ENCODE assay signal across 9 cellular contexts in the genomic region with DNA sequence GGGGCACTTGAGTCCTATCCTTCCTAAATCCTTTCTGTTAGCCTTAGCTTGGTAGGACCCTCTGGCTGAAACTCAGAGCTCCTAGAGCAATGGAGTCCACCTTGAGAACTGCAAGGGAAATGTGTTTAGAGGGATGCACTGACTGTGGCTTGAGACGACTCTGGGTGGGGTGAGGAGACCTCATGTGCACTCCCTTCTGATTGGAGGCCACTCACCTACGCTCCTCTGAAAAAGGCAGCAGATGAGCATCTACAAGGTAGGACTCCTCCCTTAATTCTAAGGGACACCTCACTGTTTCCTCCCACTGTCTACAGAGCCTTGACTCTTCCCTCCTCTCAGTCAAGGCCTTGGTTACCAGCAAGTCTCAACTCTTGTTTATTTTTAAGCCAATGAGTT. TPM values are rescaled to one million over a fixed set of nuclear protein-coding genes. Genes with fewer than 3 reads are reported as not detected.
DNase-seq lines count a peak whose midpoint lies in the region; ATAC-seq, FAIRE-seq and TF ChIP-seq lines count a peak whose summit lies in the region.
"Had no signal": no experiment of that assay in that cellular context is flagged by ENCODE, and none has a peak within 500 bp of the region (broad histone marks: within the 10 kb centered on the region; RNA-seq: fewer than 3 reads in every experiment).

No MANE protein-coding gene starts in this region.

- H3K9ac ChIP-seq in GM12878 (ENCODE audit: control insufficient read depth, insufficient read depth, low read length): no peak overlapping the region

- peaks cover 23% of the 10 kb centered on the region for H3K4me1 ChIP-seq in GM12878 (ENCODE audit: control insufficient read depth, insufficient read depth, low read length)
- peaks cover 76% of the 10 kb centered on the region for H3K4me1 ChIP-seq in vagina

- H2AFZ ChIP-seq in GM12878 (ENCODE audit: control insufficient read depth, low read depth, low read length): no peak overlapping the region

- H3K4me2 ChIP-seq in GM12878 (ENCODE audit: control insufficient read depth, insufficient read depth): peak overlapping the region; percentile 89; the same call in 1 of the 2 replicates

- no peak for DNase-seq in activated naive CD4-positive, alpha-beta T cell treated with anti-CD3 and anti-CD28 coated beads, Interleukin-2, amount 50 U/mL, for 16 hours
- DNase-seq in GM12878 (ENCODE audit: low read depth, low spot score) (no peak), mesothelial cell of epicardium (ENCODE audit: low spot score in 2 of 2, unreplicated experiment in 2 of 2) (no peak), vagina (ENCODE audit: extremely low spot score in 2 of 2) (no peak), foreskin melanocyte (no peak)

- H3K4me3 ChIP-seq in GM12878 (no peak overlapping the region), vagina (peak overlapping the region; percentile 64 to 71)

- no TSS peak for BruUV-seq in GM12878 (replicated peaks; lab: Mats Ljungman, UMichigan)

- FAIRE-seq in GM12878 (lab: Jason Lieb, UNC): no peak

- H3K79me2 ChIP-seq in GM12878 (ENCODE audit: control insufficient read depth, insufficient read depth, low read length): peaks cover 11% of the 10 kb centered on the region

- no peaks in the 10 kb centered on the region for H3K27me3 Mint-ChIP-seq in activated naive CD4-positive, alpha-beta T cell treated with anti-CD3 and anti-CD28 coated beads, Interleukin-2, amount 50 U/mL, for 24 hours
- no peaks in the 10 kb centered on the region for H3K27me3 Mint-ChIP-seq in mesothelial cell of epicardium (ENCODE audit: low read depth)

- 72% methylated on average over 2 of the region's 2 CpGs for WGBS in GM12878 (ENCODE audit: insufficient coverage, insufficient replicate concordance, low lambda C conversion rate, missing lambda C conversion rate)

- intact Hi-C loops in GM12878 (cut with micrococcal nuclease; ENCODE audit: unreplicated experiment): no loop called here
- intact Hi-C loops in vagina (cut with DNase I): no loop called here

- no peaks in the 10 kb centered on the region for H3K9me3 Mint-ChIP-seq in activated naive CD4-positive, alpha-beta T cell treated with anti-CD3 and anti-CD28 coated beads, Interleukin-2, amount 50 U/mL, for 24 hours
- H3K9me3 Mint-ChIP-seq in mesothelial cell of epicardium: no peaks in the 10 kb centered on the region

- ATAC-seq in GM12878 (no peak), HG03045 (IDR thresholded peaks at IDR 0.05; ENCODE audit: unreplicated experiment) (no peak), GM18909 (IDR thresholded peaks at IDR 0.05; ENCODE audit: poor library complexity, unreplicated experiment) (no peak)

- H4K20me1 ChIP-seq in GM12878 (ENCODE audit: control insufficient read depth, insufficient read depth): no peaks in the 10 kb centered on the region

- SMC1A ChIA-PET in GM12878 (lab: Charles Lee; ENCODE audit: uncharacterized antibody, unreplicated experiment): interaction anchor here (1.3 to 2.6 kb wide), 3 partner anchors 11 to 177 kb away, joined by 3 to 11 read pairs (median 5); partner anchors contain the start of gene AAAS

- TF ChIP-seq RAD21 in GM12878 (IDR thresholded peaks at IDR 0.05; ENCODE audit: insufficient read depth, low read depth, low read length): no peak

- peak overlapping the region; percentile 91 for H3K4me3 Mint-ChIP-seq in activated naive CD4-positive, alpha-beta T cell treated with anti-CD3 and anti-CD28 coated beads, Interleukin-2, amount 50 U/mL, for 24 hours
- peak overlapping the region; percentile 83 for H3K4me3 Mint-ChIP-seq in mesothelial cell of epicardium

- H3K9me3 ChIP-seq in GM12878 (replicated peaks; ENCODE audit: control insufficient read depth, insufficient read depth, low read length) (no peaks in the 10 kb centered on the region), vagina (no peaks in the 10 kb centered on the region)

- CTCF ChIA-PET in GM12878 (lab: Yijun Ruan, JAX): interaction anchor here (0.8 to 1.7 kb wide), 3 partner anchors 11 to 146 kb away, joined by 3 to 5 read pairs (median 3); no protein-coding TSS in a partner anchor

- no peaks in the 10 kb centered on the region for H3K36me3 ChIP-seq in GM12878 (ENCODE audit: control insufficient read depth in 2 of 2, insufficient read depth in 2 of 2, low read length in 1 of 2)
- H3K36me3 ChIP-seq in vagina: no peaks in the 10 kb centered on the region

- peaks cover 54% of the 10 kb centered on the region for H3K4me1 Mint-ChIP-seq in activated naive CD4-positive, alpha-beta T cell treated with anti-CD3 and anti-CD28 coated beads, Interleukin-2, amount 50 U/mL, for 24 hours
- H3K4me1 Mint-ChIP-seq in mesothelial cell of epicardium: peaks cover 57% of the 10 kb centered on the region

- no peak for TF ChIP-seq POLR2A in GM12878 (IDR thresholded peaks at IDR 0.05; ENCODE audit: low read depth, low read length)
- no peak for TF ChIP-seq POLR2A in vagina (IDR thresholded peaks at IDR 0.05)

- POLR2A ChIA-PET in GM12878 (lab: Charles Lee): interaction anchor here (0.6 to 1.0 kb wide), 7 partner anchors 23 to 270 kb away, joined by 3 to 7 read pairs (median 3); partner anchors contain the start of gene PRR13

- H3K36me3 Mint-ChIP-seq in activated naive CD4-positive, alpha-beta T cell treated with anti-CD3 and anti-CD28 coated beads, Interleukin-2, amount 50 U/mL, for 24 hours: no peaks in the 10 kb centered on the region
- no peaks in the 10 kb centered on the region for H3K36me3 Mint-ChIP-seq in mesothelial cell of epicardium

- H3K27ac Mint-ChIP-seq in activated naive CD4-positive, alpha-beta T cell treated with anti-CD3 and anti-CD28 coated beads, Interleukin-2, amount 50 U/mL, for 24 hours: peak overlapping the region; percentile 84
- no peak overlapping the region for H3K27ac Mint-ChIP-seq in mesothelial cell of epicardium

- TF ChIP-seq CTCF in GM12878 (IDR thresholded peaks at IDR 0.05 in 2 of 3, conservative IDR thresholded peaks at IDR 0.05 in 1 of 3; ENCODE audit: control insufficient read depth in 2 of 3, extremely low read depth in 1 of 3, insufficient read depth in 1 of 3, low read depth in 3 of 3, low read length in 3 of 3) (no peak), mesothelial cell of epicardium (IDR thresholded peaks at IDR 0.05; ENCODE audit: unreplicated experiment) (no peak), vagina (IDR thresholded peaks at IDR 0.05) (no peak)

- RAD21 ChIA-PET in GM12878 (lab: Charles Lee; ENCODE audit: unreplicated experiment): no interaction called here

- no peak for TF ChIP-seq EP300 in GM12878 (IDR thresholded peaks at IDR 0.05; ENCODE audit: borderline replicate concordance in 1 of 2, control insufficient read depth in 1 of 2, low read depth in 2 of 2, low read length in 2 of 2)

- in situ Hi-C loops in GM12878 (cut with MboI): no loop called here

- H3K27ac ChIP-seq in GM12878 (ENCODE audit: control insufficient read depth, insufficient read depth) (no peak overlapping the region), vagina (peak overlapping the region; percentile 99)

- H3K27me3 ChIP-seq in GM12878 (replicated peaks in 1 of 2; ENCODE audit: control insufficient read depth in 2 of 2, insufficient read depth in 2 of 2, low read length in 1 of 2) (no peaks in the 10 kb centered on the region), vagina (no peaks in the 10 kb centered on the region)

RNA-seq across cellular contexts. Expression of gene MAP3K12, which starts 1.0 kb away (rescaled TPM):
- total RNA-seq in GM12878 (2013; cell fraction: nucleolus; rRNA removed): 22.1 and 24.5 TPM in 2 replicates
- total RNA-seq in GM12878 (2014; rRNA removed) (8.5 and 10.1 TPM in 2 replicates), GM12878 (2014; rRNA removed; fragmentation: Illumina TruSeq; extraction: Trizol) (4.8 and 5.2 TPM in 2 replicates), GM12878 (2021) (9.4 and 10.4 TPM in 2 replicates), mesothelial cell of epicardium (35.4 to 41.8 TPM (median 37.0 TPM) in 3 replicates), vagina (21.9 TPM)
- 9.5 TPM for polyA plus RNA-seq in GM12878 (2011; ENCODE audit: low read depth)
- polyA plus RNA-seq in GM12878 (2011; rRNA removed) (8.7 and 14.9 TPM in 2 replicates), GM12878 (2014; fragmentation: Illumina TruSeq; extraction: Trizol) (6.1 and 9.4 TPM in 2 replicates), GM12878 (2014; fragmentation: Nextera tagmentation; extraction: Ambion mirVana) (1 to 10 TPM in 1 of 2 experiments, under 1 TPM in 1; 0.45 to 1.2 TPM), GM12878 (2014; rRNA removed) (13.6 and 14.1 TPM in 2 replicates), GM12878 (2016; fragmentation: Nextera tagmentation; extraction: Ambion mirVana) (1 to 10 TPM; 4.2 to 4.6 TPM)
- 14.6 and 17.1 TPM in 2 replicates for polyA plus RNA-seq in GM12878 (2011; cell fraction: cytosol; rRNA removed)
- polyA plus RNA-seq in GM12878 (2011; cell fraction: nucleus; rRNA removed): 154 and 166 TPM in 2 replicates
- polyA plus RNA-seq in GM12878 (2012): 10.0 TPM in 2 replicates
- polyA minus RNA-seq in GM12878 (2011; rRNA and poly(A)+ RNA removed): 10.8 and 12.7 TPM in 2 replicates
- 4.1 and 4.7 TPM in 2 replicates for polyA minus RNA-seq in GM12878 (2011; cell fraction: cytosol; rRNA and poly(A)+ RNA removed)
- 16.7 and 21.1 TPM in 2 replicates for polyA minus RNA-seq in GM12878 (2011; cell fraction: nucleus; rRNA and poly(A)+ RNA removed)

RNA-seq across cellular contexts. Expression of gene TARBP2, which starts 2.9 kb away (rescaled TPM):
- 36.0 and 51.7 TPM in 2 replicates for total RNA-seq in GM12878 (2013; cell fraction: nucleolus; rRNA removed)
- total RNA-seq in GM12878 (2014; rRNA removed) (46.1 and 47.1 TPM in 2 replicates), GM12878 (2014; rRNA removed; fragmentation: Illumina TruSeq; extraction: Trizol) (21.4 and 26.1 TPM in 2 replicates), GM12878 (2021) (42.4 and 43.2 TPM in 2 replicates), mesothelial cell of epicardium (45.6 to 50.5 TPM (median 50.4 TPM) in 3 replicates), vagina (17.7 TPM)
- polyA plus RNA-seq in GM12878 (2011; ENCODE audit: low read depth): 11.6 TPM
- polyA plus RNA-seq in GM12878 (2011; rRNA removed) (18.3 and 30.4 TPM in 2 replicates), GM12878 (2014; fragmentation: Illumina TruSeq; extraction: Trizol) (13.6 and 22.1 TPM in 2 replicates), GM12878 (2014; fragmentation: Nextera tagmentation; extraction: Ambion mirVana) (1 to 10 TPM; 5.5 to 9.4 TPM), GM12878 (2014; rRNA removed) (44.2 and 54.0 TPM in 2 replicates), GM12878 (2016; fragmentation: Nextera tagmentation; extraction: Ambion mirVana) (10 to 100 TPM; 58.7 to 60.1 TPM)
- 48.7 and 74.4 TPM in 2 replicates for polyA plus RNA-seq in GM12878 (2011; cell fraction: cytosol; rRNA removed)
- polyA plus RNA-seq in GM12878 (2011; cell fraction: nucleus; rRNA removed): 192 and 199 TPM in 2 replicates
- 25.1 and 25.9 TPM in 2 replicates for polyA plus RNA-seq in GM12878 (2012)
- polyA minus RNA-seq in GM12878 (2011; rRNA and poly(A)+ RNA removed): 17.8 and 36.9 TPM in 2 replicates
- 8.8 and 11.2 TPM in 2 replicates for polyA minus RNA-seq in GM12878 (2011; cell fraction: cytosol; rRNA and poly(A)+ RNA removed)
- 35.8 and 54.1 TPM in 2 replicates for polyA minus RNA-seq in GM12878 (2011; cell fraction: nucleus; rRNA and poly(A)+ RNA removed)

RNA-seq across cellular contexts. Expression of gene NPFF, which starts 9.1 kb away (rescaled TPM):
- total RNA-seq in GM12878 (2013; cell fraction: nucleolus; rRNA removed): not detected in 2 replicates
- total RNA-seq in GM12878 (2014; rRNA removed) (0.23 TPM in 1 of 2 replicates, not detected in the other), GM12878 (2014; rRNA removed; fragmentation: Illumina TruSeq; extraction: Trizol) (not detected in 2 replicates), GM12878 (2021) (not detected in 2 replicates), mesothelial cell of epicardium (not detected in 3 replicates), vagina (not detected)
- not detected for polyA plus RNA-seq in GM12878 (2011; ENCODE audit: low read depth)
- polyA plus RNA-seq in GM12878 (2011; rRNA removed) (not detected in 2 replicates), GM12878 (2014; fragmentation: Illumina TruSeq; extraction: Trizol) (not detected in 2 replicates), GM12878 (2014; fragmentation: Nextera tagmentation; extraction: Ambion mirVana) (under 1 TPM; 0.21 to 0.69 TPM), GM12878 (2014; rRNA removed) (0.22 TPM in 1 of 2 replicates, not detected in the other), GM12878 (2016; fragmentation: Nextera tagmentation; extraction: Ambion mirVana) (not detected)
- 0.15 TPM in 1 of 2 replicates, not detected in the other for polyA plus RNA-seq in GM12878 (2011; cell fraction: cytosol; rRNA removed)
- not detected in 2 replicates for polyA plus RNA-seq in GM12878 (2011; cell fraction: nucleus; rRNA removed)
- polyA plus RNA-seq in GM12878 (2012): not detected in 2 replicates
- polyA minus RNA-seq in GM12878 (2011; rRNA and poly(A)+ RNA removed): not detected in 2 replicates
- not detected in 2 replicates for polyA minus RNA-seq in GM12878 (2011; cell fraction: cytosol; rRNA and poly(A)+ RNA removed)
- not detected in 2 replicates for polyA minus RNA-seq in GM12878 (2011; cell fraction: nucleus; rRNA and poly(A)+ RNA removed)
- total RNA-seq: pulmonary artery endothelial cell had no signal

RNA-seq across cellular contexts. Expression of gene PCBP2, which starts 46.3 kb away (rescaled TPM):
- 454 and 500 TPM in 2 replicates for total RNA-seq in GM12878 (2013; cell fraction: nucleolus; rRNA removed)
- total RNA-seq in GM12878 (2014; rRNA removed): 155 and 164 TPM in 2 replicates
- total RNA-seq in GM12878 (2014; rRNA removed; fragmentation: Illumina TruSeq; extraction: Trizol): 162 and 177 TPM in 2 replicates
- 803 and 817 TPM in 2 replicates for total RNA-seq in GM12878 (2021)
- polyA plus RNA-seq in GM12878 (2011; ENCODE audit: low read depth): 722 TPM
- 276 and 336 TPM in 2 replicates for polyA plus RNA-seq in GM12878 (2011; rRNA removed)
- 364 and 463 TPM in 2 replicates for polyA plus RNA-seq in GM12878 (2011; cell fraction: cytosol; rRNA removed)
- 570 and 649 TPM in 2 replicates for polyA plus RNA-seq in GM12878 (2011; cell fraction: nucleus; rRNA removed)
- 822 and 853 TPM in 2 replicates for polyA plus RNA-seq in GM12878 (2012)
- 629 and 689 TPM in 2 replicates for polyA plus RNA-seq in GM12878 (2014; fragmentation: Illumina TruSeq; extraction: Trizol)
- 100 to 1,000 TPM; 318 to 348 TPM for polyA plus RNA-seq in GM12878 (2014; fragmentation: Nextera tagmentation; extraction: Ambion mirVana)
- polyA plus RNA-seq in GM12878 (2014; rRNA removed): 337 and 342 TPM in 2 replicates
- polyA plus RNA-seq in GM12878 (2016; fragmentation: Nextera tagmentation; extraction: Ambion mirVana): 100 to 1,000 TPM; 109 to 127 TPM
- polyA minus RNA-seq in GM12878 (2011; rRNA and poly(A)+ RNA removed): 693 and 777 TPM in 2 replicates
- 382 and 437 TPM in 2 replicates for polyA minus RNA-seq in GM12878 (2011; cell fraction: cytosol; rRNA and poly(A)+ RNA removed)
- polyA minus RNA-seq in GM12878 (2011; cell fraction: nucleus; rRNA and poly(A)+ RNA removed): 188 and 293 TPM in 2 replicates
- 1,058 to 1,073 TPM (median 1,066 TPM) in 3 replicates for total RNA-seq in mesothelial cell of epicardium
- total RNA-seq in vagina: 488 TPM

RNA-seq across cellular contexts. Expression of gene PRR13, which starts 56.7 kb away (rescaled TPM):
- total RNA-seq in GM12878 (2013; cell fraction: nucleolus; rRNA removed): 82.6 and 90.1 TPM in 2 replicates
- 94.2 and 112 TPM in 2 replicates for total RNA-seq in GM12878 (2014; rRNA removed)
- total RNA-seq in GM12878 (2014; rRNA removed; fragmentation: Illumina TruSeq; extraction: Trizol): 126 and 133 TPM in 2 replicates
- 214 and 224 TPM in 2 replicates for total RNA-seq in GM12878 (2021)
- polyA plus RNA-seq in GM12878 (2011; ENCODE audit: low read depth): 232 TPM
- 111 and 116 TPM in 2 replicates for polyA plus RNA-seq in GM12878 (2011; rRNA removed)
- polyA plus RNA-seq in GM12878 (2011; cell fraction: cytosol; rRNA removed): 130 and 141 TPM in 2 replicates
- 50.3 and 51.6 TPM in 2 replicates for polyA plus RNA-seq in GM12878 (2011; cell fraction: nucleus; rRNA removed)
- 263 and 277 TPM in 2 replicates for polyA plus RNA-seq in GM12878 (2012)
- polyA plus RNA-seq in GM12878 (2014; fragmentation: Illumina TruSeq; extraction: Trizol): 271 and 372 TPM in 2 replicates
- 100 to 1,000 TPM; 339 to 381 TPM for polyA plus RNA-seq in GM12878 (2014; fragmentation: Nextera tagmentation; extraction: Ambion mirVana)
- polyA plus RNA-seq in GM12878 (2014; rRNA removed): 195 TPM in 2 replicates
- 100 to 1,000 TPM; 451 to 462 TPM for polyA plus RNA-seq in GM12878 (2016; fragmentation: Nextera tagmentation; extraction: Ambion mirVana)
- polyA minus RNA-seq in GM12878 (2011; rRNA and poly(A)+ RNA removed): 98.5 and 129 TPM in 2 replicates
- polyA minus RNA-seq in GM12878 (2011; cell fraction: cytosol; rRNA and poly(A)+ RNA removed): 41.8 and 44.8 TPM in 2 replicates
- polyA minus RNA-seq in GM12878 (2011; cell fraction: nucleus; rRNA and poly(A)+ RNA removed): 22.7 and 45.4 TPM in 2 replicates
- 74.1 to 87.4 TPM (median 76.2 TPM) in 3 replicates for total RNA-seq in mesothelial cell of epicardium
- total RNA-seq in vagina: 54.0 TPM
